Comparison of ENCODE assay signal across 9 cellular contexts in the genomic region with DNA sequence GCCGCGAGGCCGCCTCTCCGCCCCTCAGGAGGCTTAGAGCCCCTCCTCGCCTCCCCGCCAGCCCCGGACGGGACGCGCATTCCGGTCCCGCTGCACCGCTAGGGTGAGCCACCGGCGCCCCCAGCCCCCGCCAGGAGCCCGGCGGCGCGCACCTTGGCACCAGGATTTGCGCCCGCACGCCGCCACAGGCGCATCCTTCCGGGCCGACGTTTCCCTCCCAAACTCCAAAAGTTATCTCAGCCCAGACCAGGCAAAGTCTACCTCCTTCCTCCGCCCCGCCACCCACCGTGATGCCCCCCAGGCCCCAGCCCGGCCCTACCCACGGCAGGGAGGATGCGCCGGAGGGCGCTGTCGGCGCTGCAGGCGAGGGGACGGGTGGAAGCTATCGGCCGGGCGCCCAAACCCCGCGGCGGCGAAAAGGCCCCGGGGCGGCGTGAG. TPM values are rescaled to one million over a fixed set of nuclear protein-coding genes. Genes with fewer than 3 reads are reported as not detected.
DNase-seq lines count a peak whose midpoint lies in the region; ATAC-seq and TF ChIP-seq lines count a peak whose summit lies in the region.
"Had no signal": no experiment of that assay in that cellular context is flagged by ENCODE, and none has a peak within 500 bp of the region (broad histone marks: within the 10 kb centered on the region; RNA-seq: fewer than 3 reads in every experiment).

No MANE protein-coding gene starts in this region.

- H3K4me1 ChIP-seq in thoracic aorta (ENCODE audit: control insufficient read depth in 1 of 2, low read depth in 2 of 2): no peaks in the 10 kb centered on the region

- no peaks in the 10 kb centered on the region for H3K36me3 ChIP-seq in thoracic aorta

- no peak for ATAC-seq in thoracic aorta (ENCODE audit: insufficient number of reproducible peaks, low FRiP score, low read depth)
- no peak for ATAC-seq in GM18909 (IDR thresholded peaks at IDR 0.05; ENCODE audit: poor library complexity, unreplicated experiment)

- H3K27me3 ChIP-seq in thoracic aorta (replicated peaks; ENCODE audit: insufficient read depth): no peaks in the 10 kb centered on the region

- peak; percentile 1 to 72 (median 71) for DNase-seq in NCI-H1417 (lab: John Stamatoyannopoulos, UW)
- DNase-seq in NCI-H1417 treated with DMSO at 0.1 percent for 48 hours (lab: John Stamatoyannopoulos, UW): no peak
- DNase-seq in dermis blood vessel endothelial cell: peak; percentile 1
- peak; percentile 25 to 51 for DNase-seq in mesothelial cell of epicardium (ENCODE audit: low spot score in 2 of 2, unreplicated experiment in 2 of 2)
- DNase-seq in thoracic aorta (ENCODE audit: low spot score): no peak
- no peak for DNase-seq in SW 1271 (lab: John Stamatoyannopoulos, UW)
- DNase-seq: DND-41 had no signal

- H3K27ac Mint-ChIP-seq in T-helper 1 cell treated with Interleukin-12 subunit alpha and Interleukin-12 subunit beta and Interleukin-4 antibody, amounts not matched to agents 30 μg/mL and 1 μg/mL, for 36 hours: no peak overlapping the region
- H3K27ac Mint-ChIP-seq in mesothelial cell of epicardium: no peak overlapping the region

- peaks cover 33% of the 10 kb centered on the region for H3K27me3 Mint-ChIP-seq in T-helper 1 cell treated with Interleukin-12 subunit alpha and Interleukin-12 subunit beta and Interleukin-4 antibody, amounts not matched to agents 30 μg/mL and 1 μg/mL, for 36 hours (ENCODE audit: low read depth)
- peaks cover 17% of the 10 kb centered on the region for H3K27me3 Mint-ChIP-seq in mesothelial cell of epicardium (ENCODE audit: low read depth)

- TF ChIP-seq CTCF in mesothelial cell of epicardium (IDR thresholded peaks at IDR 0.05; ENCODE audit: unreplicated experiment) (no peak), thoracic aorta (IDR thresholded peaks at IDR 0.05) (no peak)

- peaks cover 4% of the 10 kb centered on the region for H3K4me1 Mint-ChIP-seq in T-helper 1 cell treated with Interleukin-12 subunit alpha and Interleukin-12 subunit beta and Interleukin-4 antibody, amounts not matched to agents 30 μg/mL and 1 μg/mL, for 36 hours (ENCODE audit: low read depth)
- peaks cover 7% of the 10 kb centered on the region for H3K4me1 Mint-ChIP-seq in mesothelial cell of epicardium

- peak overlapping the region; percentile 76 for H3K4me3 ChIP-seq in thoracic aorta

- H3K9me3 Mint-ChIP-seq in T-helper 1 cell treated with Interleukin-12 subunit alpha and Interleukin-12 subunit beta and Interleukin-4 antibody, amounts not matched to agents 30 μg/mL and 1 μg/mL, for 36 hours: no peaks in the 10 kb centered on the region
- peaks cover 15% of the 10 kb centered on the region for H3K9me3 Mint-ChIP-seq in mesothelial cell of epicardium

- H3K36me3 Mint-ChIP-seq in T-helper 1 cell treated with Interleukin-12 subunit alpha and Interleukin-12 subunit beta and Interleukin-4 antibody, amounts not matched to agents 30 μg/mL and 1 μg/mL, for 36 hours (ENCODE audit: low read depth): no peaks in the 10 kb centered on the region
- H3K36me3 Mint-ChIP-seq in mesothelial cell of epicardium: no peaks in the 10 kb centered on the region

- H3K9me3 ChIP-seq in thoracic aorta: no peaks in the 10 kb centered on the region

- peak overlapping the region; percentile 60 for H3K4me3 Mint-ChIP-seq in T-helper 1 cell treated with Interleukin-12 subunit alpha and Interleukin-12 subunit beta and Interleukin-4 antibody, amounts not matched to agents 30 μg/mL and 1 μg/mL, for 36 hours
- H3K4me3 Mint-ChIP-seq in mesothelial cell of epicardium: peak overlapping the region; percentile 81

- no peak overlapping the region for H3K27ac ChIP-seq in thoracic aorta

RNA-seq across cellular contexts. Expression of gene SCML2, which starts 0.5 kb away (rescaled TPM):
- total RNA-seq in dermis blood vessel endothelial cell (1.9 and 3.1 TPM in 2 replicates), mesothelial cell of epicardium (8.2 to 8.9 TPM (median 8.2 TPM) in 3 replicates), thoracic aorta (1 to 10 TPM in 1 of 2 donors, under 1 TPM in 1; 0.81 to 2.0 TPM)

Comparison
In these comparisons a context has a peak if more than half of its experiments do, and no peak if none do; other contexts are left out.
1. DNase-seq: peak in NCI-H1417 (3 of 3), dermis blood vessel endothelial cell (single experiment) and mesothelial cell of epicardium (2 of 2); none in NCI-H1417 treated with DMSO at 0.1 percent for 48 hours (single experiment), thoracic aorta (single experiment) and SW 1271 (0 of 2).